Comparison of ENCODE assay signal across 8 cellular contexts in the genomic region with DNA sequence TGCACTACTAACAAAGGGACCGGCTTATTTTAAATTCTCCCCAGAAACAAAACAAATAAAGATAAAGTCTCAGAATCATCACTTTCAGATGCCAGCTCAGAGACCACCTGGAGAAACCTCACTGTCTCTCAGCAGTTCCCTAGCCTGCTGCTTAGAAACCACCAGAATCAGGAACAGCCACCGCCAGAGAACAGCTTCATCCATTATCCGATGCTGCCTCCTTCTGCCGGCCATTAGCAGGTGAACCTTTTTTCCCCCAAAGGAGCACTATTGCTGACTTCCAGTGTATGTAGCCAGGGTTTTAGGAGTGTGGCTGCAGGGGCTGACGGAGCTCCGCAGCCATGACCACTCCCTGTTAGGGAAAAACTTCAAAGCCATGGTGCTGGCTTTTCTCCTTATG.
DNase-seq lines count a peak whose midpoint lies in the region; ATAC-seq and TF ChIP-seq lines count a peak whose summit lies in the region.

No MANE protein-coding gene starts in this region.

- no peak overlapping the region for H4K8ac ChIP-seq in mesendoderm (ENCODE audit: low read depth, low read length)

- H3K79me2 ChIP-seq in mesendoderm (ENCODE audit: control insufficient read depth, insufficient read depth, low read length) = no peaks in the 10 kb centered on the region
- H3K79me2 ChIP-seq in OCI-LY7 (ENCODE audit: insufficient read depth, low read depth, low read length) = no peaks in the 10 kb centered on the region

- no peaks in the 10 kb centered on the region for H3K79me1 ChIP-seq in mesendoderm (ENCODE audit: low read length)

- H3K27me3 Mint-ChIP-seq in endothelial cell (ENCODE audit: unreplicated experiment) = peaks cover 1% of the 10 kb centered on the region
- no peaks in the 10 kb centered on the region for H3K27me3 Mint-ChIP-seq in activated T-helper 17 cell treated with anti-CD3 and anti-CD28 coated beads, Interleukin-2, amount 50 U/mL, for 72 hours

- H3K36me3 Mint-ChIP-seq in endothelial cell (ENCODE audit: low read depth, unreplicated experiment) = peaks cover 3% of the 10 kb centered on the region
- H3K36me3 Mint-ChIP-seq in activated T-helper 17 cell treated with anti-CD3 and anti-CD28 coated beads, Interleukin-2, amount 50 U/mL, for 72 hours (ENCODE audit: low read depth) = no peaks in the 10 kb centered on the region

- no peak overlapping the region for H3K56ac ChIP-seq in mesendoderm (ENCODE audit: low read length)

- no CpG with 5 or more reads among the region's 6 CpGs for WGBS in mesendoderm (ENCODE audit: extremely low coverage, insufficient coverage, low lambda C conversion rate)

- H3K4me3 ChIP-seq in mesendoderm (ENCODE audit: low read length) (no peak overlapping the region), OCI-LY7 (ENCODE audit: low read depth, low read length, poor library complexity, severe bottlenecking) (no peak overlapping the region)

- H2BK15ac ChIP-seq in mesendoderm (replicated peaks; ENCODE audit: low read depth) = no peak overlapping the region

- H3K23ac ChIP-seq in mesendoderm (ENCODE audit: low read length) = no peak overlapping the region

- H3K4ac ChIP-seq in mesendoderm (ENCODE audit: low read depth, low read length) = no peak overlapping the region

- no peaks in the 10 kb centered on the region for H3K4me1 Mint-ChIP-seq in endothelial cell (ENCODE audit: unreplicated experiment)
- no peaks in the 10 kb centered on the region for H3K4me1 Mint-ChIP-seq in activated T-helper 17 cell treated with anti-CD3 and anti-CD28 coated beads, Interleukin-2, amount 50 U/mL, for 72 hours

- intact Hi-C loops in OCI-LY7 (cut with micrococcal nuclease; ENCODE audit: unreplicated experiment) = no loop called here

- CTCF ChIA-PET in OCI-LY7 (lab: Charles Lee; ENCODE audit: unreplicated experiment) = no interaction called here

- H3K9me2 ChIP-seq in OCI-LY7 (ENCODE audit: insufficient read depth, low read length) = no peaks in the 10 kb centered on the region

- H4K20me1 ChIP-seq in OCI-LY7 (ENCODE audit: insufficient read depth, low read length) = no peaks in the 10 kb centered on the region

- no peak overlapping the region for H3K18ac ChIP-seq in mesendoderm (ENCODE audit: low read length)

- no peak overlapping the region for H2AFZ ChIP-seq in OCI-LY7 (ENCODE audit: low read length)

- H3K27ac Mint-ChIP-seq in endothelial cell (ENCODE audit: unreplicated experiment) = no peak overlapping the region
- no peak overlapping the region for H3K27ac Mint-ChIP-seq in activated T-helper 17 cell treated with anti-CD3 and anti-CD28 coated beads, Interleukin-2, amount 50 U/mL, for 72 hours

- H3K36me3 ChIP-seq in mesendoderm (ENCODE audit: control insufficient read depth, insufficient read depth, low read length) (no peaks in the 10 kb centered on the region), OCI-LY7 (ENCODE audit: insufficient read depth, low read length) (no peaks in the 10 kb centered on the region)

- H3K27ac ChIP-seq in mesendoderm (ENCODE audit: low read depth, low read length) = no peak overlapping the region
- H3K27ac ChIP-seq in OCI-LY7 (ENCODE audit: low read depth, low read length, poor library complexity, severe bottlenecking) = no peak overlapping the region

- in situ Hi-C loops in G401 (cut with HindIII; ENCODE audit: low sequenced_read_pairs) = no loop called here

- H3K9me3 ChIP-seq in OCI-LY7 (ENCODE audit: low read length) = no peaks in the 10 kb centered on the region

- H3K9me3 Mint-ChIP-seq in endothelial cell (ENCODE audit: unreplicated experiment) = peaks cover 4% of the 10 kb centered on the region
- H3K9me3 Mint-ChIP-seq in activated T-helper 17 cell treated with anti-CD3 and anti-CD28 coated beads, Interleukin-2, amount 50 U/mL, for 72 hours = peaks cover 6% of the 10 kb centered on the region

- POLR2A ChIA-PET in OCI-LY7 (lab: Charles Lee) = no interaction called here

- no peak overlapping the region for H2AK5ac ChIP-seq in mesendoderm (ENCODE audit: low read length)

- no peak overlapping the region for H2BK5ac ChIP-seq in mesendoderm (ENCODE audit: low read length)

- no peak overlapping the region for H3K4me2 ChIP-seq in mesendoderm (ENCODE audit: low read length)
- H3K4me2 ChIP-seq in OCI-LY7 (ENCODE audit: low read length) = no peak overlapping the region

- no peak overlapping the region for H3K9ac ChIP-seq in mesendoderm (ENCODE audit: low read length)

- no peak overlapping the region for H3K4me3 Mint-ChIP-seq in endothelial cell (ENCODE audit: unreplicated experiment)
- no peak overlapping the region for H3K4me3 Mint-ChIP-seq in activated T-helper 17 cell treated with anti-CD3 and anti-CD28 coated beads, Interleukin-2, amount 50 U/mL, for 72 hours

- H4K5ac ChIP-seq in mesendoderm (ENCODE audit: low read length) = no peak overlapping the region

- no peak for TF ChIP-seq CTCF in endothelial cell (IDR thresholded peaks at IDR 0.05; ENCODE audit: unreplicated experiment)
- TF ChIP-seq CTCF in OCI-LY7 (conservative IDR thresholded peaks at IDR 0.05; ENCODE audit: low read length) = no peak

- DNase-seq in G401 (ENCODE audit: low spot score) (peak; percentile 86), NCI-H510A treated with DMSO at 0.1 percent for 48 hours (lab: John Stamatoyannopoulos, UW) (peak; percentile 46), endothelial cell (ENCODE audit: low spot score) (peak; percentile 24), mesendoderm (peak; percentile 80), OCI-LY7 (ENCODE audit: low spot score) (no peak), GDM1 (lab: John Stamatoyannopoulos, UW) (no peak)

- H2BK120ac ChIP-seq in mesendoderm (ENCODE audit: low read depth, low read length) = no peak overlapping the region

- BruUV-seq in OCI-LY7 (replicated peaks; lab: Mats Ljungman, UMichigan) = no TSS peak

- no peaks in the 10 kb centered on the region for H3K4me1 ChIP-seq in mesendoderm (ENCODE audit: control insufficient read depth, low read depth, low read length)
- H3K4me1 ChIP-seq in OCI-LY7 (ENCODE audit: insufficient read depth, low read length, poor library complexity, severe bottlenecking) = no peaks in the 10 kb centered on the region

- no peak for ATAC-seq in activated T-helper 17 cell treated with anti-CD3 and anti-CD28 coated beads, Interleukin-2, amount 50 U/mL, for 72 hours (replicated peaks)
- ATAC-seq in HG02840 (IDR thresholded peaks at IDR 0.05; ENCODE audit: low FRiP score, unreplicated experiment) = no peak

- H3K27me3 ChIP-seq in mesendoderm (ENCODE audit: insufficient read depth, low read length, poor library complexity) = no peaks in the 10 kb centered on the region

Comparison
In these comparisons a context has a peak if more than half of its experiments do, and no peak if none do; other contexts are left out.
1. DNase-seq: peak in G401 (single experiment), NCI-H510A treated with DMSO at 0.1 percent for 48 hours (single experiment), endothelial cell (single experiment) and mesendoderm (single experiment); none in OCI-LY7 (single experiment) and GDM1 (single experiment).